In genomic region chr15:60601098-60601497, GRCh38 we compare ENCODE assay signal across 3 cellular contexts.
TF ChIP-seq lines count a peak whose summit lies in the region.

No MANE protein-coding gene starts in this region.

TF ChIP-seq in HepG2, 621 proteins besides CTCF, POLR2A, EP300 and RAD21 (continued from another document):
- TF ChIP-seq CEBPB (IDR thresholded peaks at IDR 0.05; ENCODE audit: borderline replicate concordance, low read depth, low read length) = peak; percentile 36; the same call in 1 of the 2 replicates

TF ChIP-seq in K562, 482 proteins besides CTCF, POLR2A, EP300 and RAD21:
- no peak for TF ChIP-seq CEBPG (CRISPR knock-in tag; IDR thresholded peaks at IDR 0.05)
- TF ChIP-seq CEBPG (tag; conservative IDR thresholded peaks at IDR 0.05 in 1 of 2, IDR thresholded peaks at IDR 0.05 in 1 of 2) = peak in 1 of 2 experiments; percentile 67; a peak in 1 of 4 replicates
- TF ChIP-seq ZNF695 (CRISPR knock-in tag; IDR thresholded peaks at IDR 0.05) = no peak
- TF ChIP-seq CEBPB (tag; IDR thresholded peaks at IDR 0.05) = peak; percentile 70
- TF ChIP-seq CBX2 (IDR thresholded peaks at IDR 0.05; ENCODE audit: insufficient read depth, low read length, poor library complexity, severe bottlenecking) = no peak
- no peak for TF ChIP-seq ARID3A (IDR thresholded peaks at IDR 0.05; ENCODE audit: borderline replicate concordance, low read depth, low read length)
- no peak for TF ChIP-seq TEAD2 (tag; IDR thresholded peaks at IDR 0.05)
- no peak for TF ChIP-seq SIN3A (IDR thresholded peaks at IDR 0.05; ENCODE audit: borderline replicate concordance in 2 of 2, control insufficient read depth in 1 of 2, low read depth in 2 of 2, low read length in 2 of 2)
- TF ChIP-seq PRDM10 (IDR thresholded peaks at IDR 0.05; ENCODE audit: partially characterized antibody) = no peak
- TF ChIP-seq MXD1 (CRISPR knock-in tag; IDR thresholded peaks at IDR 0.05; ENCODE audit: borderline replicate concordance, poor library complexity, severe bottlenecking) = no peak

TF ChIP-seq in WTC11, 78 proteins besides CTCF, POLR2A, EP300 and RAD21 (continued from another document):
- TF ChIP-seq IRF1 (CRISPR knock-in tag; IDR thresholded peaks at IDR 0.05) (no peak), SMAD4 (CRISPR knock-in tag; IDR thresholded peaks at IDR 0.05) (no peak), HMGXB4 (CRISPR knock-in tag; IDR thresholded peaks at IDR 0.05) (no peak), CREM (CRISPR knock-in tag; IDR thresholded peaks at IDR 0.05) (no peak), RELA (CRISPR knock-in tag; IDR thresholded peaks at IDR 0.05; ENCODE audit: borderline replicate concordance) (no peak), RORB (CRISPR knock-in tag; IDR thresholded peaks at IDR 0.05) (no peak), NFATC4 (CRISPR knock-in tag; IDR thresholded peaks at IDR 0.05) (no peak), PRDM15 (CRISPR knock-in tag; IDR thresholded peaks at IDR 0.05) (no peak), ZNF416 (CRISPR knock-in tag; IDR thresholded peaks at IDR 0.05) (no peak), TP53 (CRISPR knock-in tag; IDR thresholded peaks at IDR 0.05) (no peak), ATF3 (CRISPR knock-in tag; conservative IDR thresholded peaks at IDR 0.05) (no peak), E2F4 (CRISPR knock-in tag; IDR thresholded peaks at IDR 0.05; ENCODE audit: borderline replicate concordance, low read depth) (no peak), ZNF423 (CRISPR knock-in tag; IDR thresholded peaks at IDR 0.05) (no peak), MXD4 (CRISPR knock-in tag; IDR thresholded peaks at IDR 0.05; ENCODE audit: borderline replicate concordance) (no peak), FOXK1 (CRISPR knock-in tag; IDR thresholded peaks at IDR 0.05) (no peak), SMAD3 (CRISPR knock-in tag; IDR thresholded peaks at IDR 0.05; ENCODE audit: borderline replicate concordance) (no peak)
TF ChIP-seq in WTC11: peak in this region for 0.
